1 cellular context compared by ENCODE assay signal in the genomic region with DNA sequence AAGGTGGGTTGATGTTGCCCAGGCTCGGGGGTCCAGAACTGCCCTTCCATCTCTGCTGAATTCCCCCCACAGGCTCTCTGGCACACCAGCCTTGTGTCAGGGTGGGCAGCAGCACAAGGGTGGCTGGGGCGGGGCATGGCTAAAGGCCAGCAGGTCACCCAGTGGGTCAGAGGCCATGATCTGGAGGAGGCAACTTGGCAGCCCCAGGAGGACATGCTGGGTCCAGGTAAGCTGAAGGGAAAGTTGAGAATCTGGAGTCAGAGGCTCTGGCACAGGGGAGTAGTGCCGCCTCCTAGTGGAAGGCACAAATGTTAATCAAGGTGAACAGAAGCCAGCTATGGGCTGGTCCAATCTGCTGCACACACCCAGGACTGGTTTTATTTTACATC.
TF ChIP-seq lines count a peak whose summit lies in the region.

No MANE protein-coding gene starts in this region.

TF ChIP-seq in HepG2, 621 proteins besides CTCF, POLR2A, EP300 and RAD21 (continues in another document):
- TF ChIP-seq PHF21A (CRISPR knock-in tag; IDR thresholded peaks at IDR 0.05) (no peak), PHF20 (CRISPR knock-in tag; IDR thresholded peaks at IDR 0.05) (no peak), ZNF572 (CRISPR knock-in tag; IDR thresholded peaks at IDR 0.05) (0 out of 2 replicates have a peak, but pooled peaks have one; percentile 29), YEATS4 (CRISPR knock-in tag; IDR thresholded peaks at IDR 0.05; ENCODE audit: borderline replicate concordance) (0 out of 2 replicates have a peak, but pooled peaks have one; percentile 16), DDIT3 (CRISPR knock-in tag; IDR thresholded peaks at IDR 0.05) (no peak), ZNF746 (CRISPR knock-in tag; IDR thresholded peaks at IDR 0.05) (no peak), ZFP36L2 (CRISPR knock-in tag; IDR thresholded peaks at IDR 0.05) (no peak), MBD4 (IDR thresholded peaks at IDR 0.05; ENCODE audit: borderline replicate concordance, low read length) (no peak), ZNF350 (CRISPR knock-in tag; IDR thresholded peaks at IDR 0.05; ENCODE audit: borderline replicate concordance, low read depth) (no peak), SMAD3 (CRISPR knock-in tag; IDR thresholded peaks at IDR 0.05) (no peak), STAG1 (CRISPR knock-in tag; IDR thresholded peaks at IDR 0.05) (0 out of 2 replicates have a peak, but pooled peaks have one; percentile 8), ZNF501 (CRISPR knock-in tag; IDR thresholded peaks at IDR 0.05) (0 out of 2 replicates have a peak, but pooled peaks have one; percentile 12), ZNF496 (CRISPR knock-in tag; IDR thresholded peaks at IDR 0.05; ENCODE audit: insufficient replicate concordance) (no peak), REST (IDR thresholded peaks at IDR 0.05; ENCODE audit: borderline replicate concordance in 1 of 2, low read depth in 1 of 2, low read length in 2 of 2) (no peak), NFYC (CRISPR knock-in tag; IDR thresholded peaks at IDR 0.05) (no peak), ZNF770 (CRISPR knock-in tag; IDR thresholded peaks at IDR 0.05) (no peak), RBM22 (optimal IDR thresholded peaks at IDR 0.05; ENCODE audit: low read length) (no peak), ZNF3 (CRISPR knock-in tag; IDR thresholded peaks at IDR 0.05) (no peak), ZNF816 (CRISPR knock-in tag; IDR thresholded peaks at IDR 0.05; ENCODE audit: borderline replicate concordance) (no peak), BORCS8-MEF2B (CRISPR knock-in tag; IDR thresholded peaks at IDR 0.05) (no peak), ZNF530 (CRISPR knock-in tag; IDR thresholded peaks at IDR 0.05; ENCODE audit: low read depth) (no peak), PAX8 (CRISPR knock-in tag; IDR thresholded peaks at IDR 0.05; ENCODE audit: borderline replicate concordance) (0 out of 2 replicates have a peak, but pooled peaks have one; percentile 40), HNF4G (IDR thresholded peaks at IDR 0.05; ENCODE audit: borderline replicate concordance, low read depth, low read length) (no peak), HNF4G (CRISPR knock-in tag; IDR thresholded peaks at IDR 0.05; ENCODE audit: borderline replicate concordance, low read depth) (no peak), FOXK2 (IDR thresholded peaks at IDR 0.05) (no peak), ZNF354B (CRISPR knock-in tag; IDR thresholded peaks at IDR 0.05) (no peak), GTF3A (CRISPR knock-in tag; conservative IDR thresholded peaks at IDR 0.05) (no peak), SUZ12 (IDR thresholded peaks at IDR 0.05; ENCODE audit: low read depth, low read length) (no peak), ZNF263 (CRISPR knock-in tag; IDR thresholded peaks at IDR 0.05) (no peak), MAFK (conservative IDR thresholded peaks at IDR 0.05 in 1 of 2, IDR thresholded peaks at IDR 0.05 in 1 of 2; ENCODE audit: low read length in 2 of 2) (no peak), JUN (CRISPR knock-in tag; IDR thresholded peaks at IDR 0.05) (no peak), ZIK1 (CRISPR knock-in tag; IDR thresholded peaks at IDR 0.05; ENCODE audit: borderline replicate concordance, low read depth) (no peak)
- TF ChIP-seq, protein P1, sequence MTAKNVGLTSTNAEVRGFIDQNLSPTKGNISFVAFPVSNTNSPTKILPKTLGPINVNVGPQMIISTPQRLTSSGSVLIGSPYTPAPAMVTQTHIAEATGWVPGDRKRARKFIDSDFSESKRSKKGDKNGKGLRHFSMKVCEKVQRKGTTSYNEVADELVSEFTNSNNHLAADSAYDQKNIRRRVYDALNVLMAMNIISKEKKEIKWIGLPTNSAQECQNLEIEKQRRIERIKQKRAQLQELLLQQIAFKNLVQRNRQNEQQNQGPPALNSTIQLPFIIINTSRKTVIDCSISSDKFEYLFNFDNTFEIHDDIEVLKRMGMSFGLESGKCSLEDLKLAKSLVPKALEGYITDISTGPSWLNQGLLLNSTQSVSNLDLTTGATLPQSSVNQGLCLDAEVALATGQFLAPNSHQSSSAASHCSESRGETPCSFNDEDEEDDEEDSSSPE (CRISPR knock-in tag; IDR thresholded peaks at IDR 0.05): no peak
- TF ChIP-seq, protein P2, sequence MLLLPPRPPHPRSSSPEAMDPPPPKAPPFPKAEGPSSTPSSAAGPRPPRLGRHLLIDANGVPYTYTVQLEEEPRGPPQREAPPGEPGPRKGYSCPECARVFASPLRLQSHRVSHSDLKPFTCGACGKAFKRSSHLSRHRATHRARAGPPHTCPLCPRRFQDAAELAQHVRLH (CRISPR knock-in tag; IDR thresholded peaks at IDR 0.05; ENCODE audit: borderline replicate concordance, low read depth): no peak
- TF ChIP-seq, protein P3, sequence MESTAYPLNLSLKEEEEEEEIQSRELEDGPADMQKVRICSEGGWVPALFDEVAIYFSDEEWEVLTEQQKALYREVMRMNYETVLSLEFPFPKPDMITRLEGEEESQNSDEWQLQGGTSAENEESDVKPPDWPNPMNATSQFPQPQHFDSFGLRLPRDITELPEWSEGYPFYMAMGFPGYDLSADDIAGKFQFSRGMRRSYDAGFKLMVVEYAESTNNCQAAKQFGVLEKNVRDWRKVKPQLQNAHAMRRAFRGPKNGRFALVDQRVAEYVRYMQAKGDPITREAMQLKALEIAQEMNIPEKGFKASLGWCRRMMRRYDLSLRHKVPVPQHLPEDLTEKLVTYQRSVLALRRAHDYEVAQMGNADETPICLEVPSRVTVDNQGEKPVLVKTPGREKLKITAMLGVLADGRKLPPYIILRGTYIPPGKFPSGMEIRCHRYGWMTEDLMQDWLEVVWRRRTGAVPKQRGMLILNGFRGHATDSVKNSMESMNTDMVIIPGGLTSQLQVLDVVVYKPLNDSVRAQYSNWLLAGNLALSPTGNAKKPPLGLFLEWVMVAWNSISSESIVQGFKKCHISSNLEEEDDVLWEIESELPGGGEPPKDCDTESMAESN (CRISPR knock-in tag; conservative IDR thresholded peaks at IDR 0.05): no peak
- TF ChIP-seq, protein P4, sequence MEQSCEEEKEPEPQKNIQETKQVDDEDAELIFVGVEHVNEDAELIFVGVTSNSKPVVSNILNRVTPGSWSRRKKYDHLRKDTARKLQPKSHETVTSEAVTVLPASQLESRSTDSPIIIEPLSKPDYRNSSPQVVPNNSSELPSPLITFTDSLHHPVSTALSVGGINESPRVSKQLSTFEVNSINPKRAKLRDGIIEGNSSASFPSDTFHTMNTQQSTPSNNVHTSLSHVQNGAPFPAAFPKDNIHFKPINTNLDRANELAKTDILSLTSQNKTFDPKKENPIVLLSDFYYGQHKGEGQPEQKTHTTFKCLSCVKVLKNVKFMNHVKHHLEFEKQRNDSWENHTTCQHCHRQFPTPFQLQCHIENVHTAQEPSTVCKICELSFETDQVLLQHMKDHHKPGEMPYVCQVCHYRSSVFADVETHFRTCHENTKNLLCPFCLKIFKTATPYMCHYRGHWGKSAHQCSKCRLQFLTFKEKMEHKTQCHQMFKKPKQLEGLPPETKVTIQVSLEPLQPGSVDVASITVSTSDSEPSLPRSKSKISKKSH (CRISPR knock-in tag; IDR thresholded peaks at IDR 0.05; ENCODE audit: borderline replicate concordance): 0 out of 2 replicates have a peak, but pooled peaks have one; percentile 40
- TF ChIP-seq, protein P5, sequence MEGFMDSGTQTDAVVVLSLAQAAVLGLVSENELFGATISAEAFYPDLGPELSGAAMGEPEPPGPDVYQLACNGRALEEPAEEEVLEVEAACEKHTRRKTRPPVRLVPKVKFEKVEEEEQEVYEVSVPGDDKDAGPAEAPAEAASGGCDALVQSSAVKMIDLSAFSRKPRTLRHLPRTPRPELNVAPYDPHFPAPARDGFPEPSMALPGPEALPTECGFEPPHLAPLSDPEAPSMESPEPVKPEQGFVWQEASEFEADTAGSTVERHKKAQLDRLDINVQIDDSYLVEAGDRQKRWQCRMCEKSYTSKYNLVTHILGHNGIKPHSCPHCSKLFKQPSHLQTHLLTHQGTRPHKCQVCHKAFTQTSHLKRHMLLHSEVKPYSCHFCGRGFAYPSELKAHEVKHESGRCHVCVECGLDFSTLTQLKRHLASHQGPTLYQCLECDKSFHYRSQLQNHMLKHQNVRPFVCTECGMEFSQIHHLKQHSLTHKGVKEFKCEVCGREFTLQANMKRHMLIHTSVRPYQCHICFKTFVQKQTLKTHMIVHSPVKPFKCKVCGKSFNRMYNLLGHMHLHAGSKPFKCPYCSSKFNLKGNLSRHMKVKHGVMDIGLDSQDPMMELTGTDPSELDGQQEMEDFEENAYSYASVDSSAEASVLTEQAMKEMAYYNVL (CRISPR knock-in tag; IDR thresholded peaks at IDR 0.05; ENCODE audit: borderline replicate concordance): no peak
- TF ChIP-seq, protein P6, sequence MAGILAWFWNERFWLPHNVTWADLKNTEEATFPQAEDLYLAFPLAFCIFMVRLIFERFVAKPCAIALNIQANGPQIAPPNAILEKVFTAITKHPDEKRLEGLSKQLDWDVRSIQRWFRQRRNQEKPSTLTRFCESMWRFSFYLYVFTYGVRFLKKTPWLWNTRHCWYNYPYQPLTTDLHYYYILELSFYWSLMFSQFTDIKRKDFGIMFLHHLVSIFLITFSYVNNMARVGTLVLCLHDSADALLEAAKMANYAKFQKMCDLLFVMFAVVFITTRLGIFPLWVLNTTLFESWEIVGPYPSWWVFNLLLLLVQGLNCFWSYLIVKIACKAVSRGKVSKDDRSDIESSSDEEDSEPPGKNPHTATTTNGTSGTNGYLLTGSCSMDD (CRISPR knock-in tag; IDR thresholded peaks at IDR 0.05): no peak
- TF ChIP-seq, protein P7, sequence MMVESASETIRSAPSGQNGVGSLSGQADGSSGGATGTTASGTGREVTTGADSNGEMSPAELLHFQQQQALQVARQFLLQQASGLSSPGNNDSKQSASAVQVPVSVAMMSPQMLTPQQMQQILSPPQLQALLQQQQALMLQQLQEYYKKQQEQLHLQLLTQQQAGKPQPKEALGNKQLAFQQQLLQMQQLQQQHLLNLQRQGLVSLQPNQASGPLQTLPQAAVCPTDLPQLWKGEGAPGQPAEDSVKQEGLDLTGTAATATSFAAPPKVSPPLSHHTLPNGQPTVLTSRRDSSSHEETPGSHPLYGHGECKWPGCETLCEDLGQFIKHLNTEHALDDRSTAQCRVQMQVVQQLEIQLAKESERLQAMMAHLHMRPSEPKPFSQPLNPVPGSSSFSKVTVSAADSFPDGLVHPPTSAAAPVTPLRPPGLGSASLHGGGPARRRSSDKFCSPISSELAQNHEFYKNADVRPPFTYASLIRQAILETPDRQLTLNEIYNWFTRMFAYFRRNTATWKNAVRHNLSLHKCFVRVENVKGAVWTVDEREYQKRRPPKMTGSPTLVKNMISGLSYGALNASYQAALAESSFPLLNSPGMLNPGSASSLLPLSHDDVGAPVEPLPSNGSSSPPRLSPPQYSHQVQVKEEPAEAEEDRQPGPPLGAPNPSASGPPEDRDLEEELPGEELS (CRISPR knock-in tag; IDR thresholded peaks at IDR 0.05): no peak
